Comparison of ENCODE assay signal across 15 cellular contexts in genomic region chr1:17765444-17766411, GRCh38. TPM values are rescaled to one million over a fixed set of nuclear protein-coding genes. Genes with fewer than 3 reads are reported as not detected.
DNase-seq lines count a peak whose midpoint lies in the region; ATAC-seq, FAIRE-seq and TF ChIP-seq lines count a peak whose summit lies in the region.
"Had no signal": no experiment of that assay in that cellular context is flagged by ENCODE, and none has a peak within 500 bp of the region (broad histone marks: within the 10 kb centered on the region; RNA-seq: fewer than 3 reads in every experiment).

No MANE protein-coding gene starts in this region.

- H4K20me1 ChIP-seq in K562 (replicated peaks; ENCODE audit: control insufficient read depth, insufficient read depth, low read length) (0 out of 2 replicates have a peak, but pooled peaks cover 7% of the 10 kb centered on the region), H9 (ENCODE audit: control insufficient read depth, insufficient read depth, insufficient read length) (no peaks in the 10 kb centered on the region)

- H3K9ac ChIP-seq in K562 (ENCODE audit: insufficient read depth in 1 of 2, low read depth in 2 of 2, low read length in 2 of 2) (no peak overlapping the region), mesenchymal stem cell (ENCODE audit: low read length) (peak overlapping the region; percentile 64), H9 (ENCODE audit: extremely low read depth, insufficient read length, low read length) (no peak overlapping the region)

- H3K27ac ChIP-seq in K562 (ENCODE audit: extremely low read depth, low read depth, low read length) (no peak overlapping the region), mesenchymal stem cell (ENCODE audit: low read length, poor library complexity, severe bottlenecking) (no peak overlapping the region), H9 (ENCODE audit: insufficient read length, low read depth, low read length) (no peak overlapping the region)

- H2BK5ac ChIP-seq in mesenchymal stem cell (ENCODE audit: low read depth, low read length, poor library complexity, severe bottlenecking) = no peak overlapping the region
- H2BK5ac ChIP-seq in H9 (ENCODE audit: insufficient read length, low read length) = no peak overlapping the region

- no peak overlapping the region for H4K91ac ChIP-seq in mesenchymal stem cell (ENCODE audit: low read length)
- H4K91ac ChIP-seq in H9 (ENCODE audit: insufficient read length, low read depth, low read length) = no peak overlapping the region

- no peak overlapping the region for H2BK12ac ChIP-seq in mesenchymal stem cell (ENCODE audit: low read length in 2 of 2)
- H2BK12ac ChIP-seq in H9 (ENCODE audit: insufficient read length, low read depth, low read length) = no peak overlapping the region

- in situ Hi-C loops in K562 (cut with MboI) = no loop called here

- H2BK15ac ChIP-seq in mesenchymal stem cell (ENCODE audit: low read depth, poor library complexity, severe bottlenecking) (no peak overlapping the region), H9 (ENCODE audit: low read depth, low read length) (no peak overlapping the region)

- H3K79me1 ChIP-seq in mesenchymal stem cell (replicated peaks; ENCODE audit: low read length, poor library complexity, severe bottlenecking) = no peaks in the 10 kb centered on the region
- no peaks in the 10 kb centered on the region for H3K79me1 ChIP-seq in H9 (ENCODE audit: insufficient read depth, low read depth, low read length, poor library complexity, severe bottlenecking)

- peak overlapping the region in 1 of 2 experiments; percentile 30 for H3K23ac ChIP-seq in mesenchymal stem cell (ENCODE audit: low read length in 2 of 2)
- H3K23ac ChIP-seq in H9 (ENCODE audit: insufficient read length, low read depth, low read length) = no peak overlapping the region

- H3K14ac ChIP-seq in mesenchymal stem cell (ENCODE audit: low read length in 2 of 2) (no peak overlapping the region), H9 (ENCODE audit: insufficient read depth, low read length) (no peak overlapping the region)

- no peaks in the 10 kb centered on the region for H3K9me1 ChIP-seq in K562 (ENCODE audit: control insufficient read depth, insufficient read depth, low read length)

- BruUV-seq in K562 (replicated peaks; lab: Mats Ljungman, UMichigan) = no TSS peak

- H3K4ac ChIP-seq in mesenchymal stem cell (ENCODE audit: low read depth in 1 of 2, low read length in 2 of 2) (peak overlapping the region in 1 of 2 experiments; percentile 61), H9 (ENCODE audit: low read depth, low read length) (no peak overlapping the region)

- intact Hi-C loops in K562 (cut with micrococcal nuclease) = no loop called here

- H3K79me2 ChIP-seq in K562 (ENCODE audit: control insufficient read depth, insufficient read depth, low read length) = no peaks in the 10 kb centered on the region
- no peaks in the 10 kb centered on the region for H3K79me2 ChIP-seq in H9 (ENCODE audit: insufficient read depth, low read length)

- H3K27me3 Mint-ChIP-seq in H9 (ENCODE audit: low read depth) = peaks cover 9% of the 10 kb centered on the region

- ATAC-seq in K562 = no peak
- no peak for ATAC-seq in GM18498 (IDR thresholded peaks at IDR 0.05; ENCODE audit: unreplicated experiment)
- ATAC-seq: activated T-helper 17 cell treated with anti-CD3 and anti-CD28 coated beads, Interleukin-2, amount 50 U/mL, for 72 hours; stimulated activated naive B cell treated with anti-CD40 and anti-IgM and Interleukin-4, amounts not matched to agents 10 μg/mL and 1 μg/mL and 100 μg/mL, for 72 hours had no signal

- no peaks in the 10 kb centered on the region for H3K23me2 ChIP-seq in H9 (ENCODE audit: insufficient read length, low read depth, low read length, poor library complexity, severe bottlenecking)

- no peak for TF ChIP-seq EP300 in K562 (IDR thresholded peaks at IDR 0.05; ENCODE audit: low read length)

- TF ChIP-seq CTCF in K562 (IDR thresholded peaks at IDR 0.05 in 2 of 3, conservative IDR thresholded peaks at IDR 0.05 in 1 of 3; ENCODE audit: insufficient read depth in 2 of 3, low read depth in 1 of 3, low read length in 3 of 3) = no peak
- TF ChIP-seq CTCF in H9 (conservative IDR thresholded peaks at IDR 0.05) = no peak

- H3K27ac Mint-ChIP-seq in H9 = no peak overlapping the region; a peak in 1 of 7 replicates
- H3K27ac Mint-ChIP-seq: activated T-helper 17 cell treated with anti-CD3 and anti-CD28 coated beads, Interleukin-2, amount 50 U/mL, for 72 hours; dendritic cell treated with granulocyte-macrophage colony-stimulating factor and Interleukin-4, amounts not matched to agents 40 ng/mL and 50 ng/mL, for 4 days; stimulated activated naive B cell treated with anti-CD40 and anti-IgM and Interleukin-4, amounts not matched to agents 10 μg/mL and 1 μg/mL and 100 μg/mL, for 72 hours had no signal

- H3K36me3 ChIP-seq in K562 (ENCODE audit: control insufficient read depth, insufficient read depth, low read length) (no peaks in the 10 kb centered on the region), mesenchymal stem cell (ENCODE audit: control insufficient read depth in 1 of 2, insufficient read depth in 2 of 2, low read depth in 1 of 2, low read length in 2 of 2) (no peaks in the 10 kb centered on the region)

- H3K4me2 ChIP-seq in K562 (ENCODE audit: insufficient read depth, low read length) (no peak overlapping the region), mesenchymal stem cell (ENCODE audit: low read length, poor library complexity, severe bottlenecking) (no peak overlapping the region), H9 (ENCODE audit: insufficient read depth, insufficient read length, low read length) (no peak overlapping the region)

- H2BK120ac ChIP-seq in mesenchymal stem cell (ENCODE audit: low read depth, low read length) = no peak overlapping the region
- H2BK120ac ChIP-seq in H9 (ENCODE audit: low read depth, low read length, poor library complexity, severe bottlenecking) = no peak overlapping the region

- no peak overlapping the region for H3T11ph ChIP-seq in H9 (ENCODE audit: low read length)

- H2AFZ ChIP-seq in K562 (ENCODE audit: low read depth, low read length) (no peak overlapping the region), mesenchymal stem cell (ENCODE audit: low read depth, low read length) (no peak overlapping the region), H9 (ENCODE audit: low read length) (no peak overlapping the region)

- H3K4me3 ChIP-seq in K562 = no peak overlapping the region
- no peak overlapping the region for H3K4me3 ChIP-seq in mesenchymal stem cell (ENCODE audit: insufficient read depth in 1 of 2, low read depth in 1 of 2, low read length in 2 of 2)

- no peak for TF ChIP-seq POLR2A in K562 (conservative IDR thresholded peaks at IDR 0.05)

- CTCF ChIA-PET in K562 (lab: Yijun Ruan, JAX; ENCODE audit: low intra/inter-chr PET ratio) = no interaction called here

- peaks cover 11 to 17% of the 10 kb centered on the region in 2 experiments for H3K4me1 Mint-ChIP-seq in H9
- H3K4me1 Mint-ChIP-seq: activated T-helper 17 cell treated with anti-CD3 and anti-CD28 coated beads, Interleukin-2, amount 50 U/mL, for 72 hours; stimulated activated naive B cell treated with anti-CD40 and anti-IgM and Interleukin-4, amounts not matched to agents 10 μg/mL and 1 μg/mL and 100 μg/mL, for 72 hours had no signal

- peak; percentile 94 for DNase-seq in AG08395 (ENCODE audit: low spot score)
- peak; percentile 98 for DNase-seq in HS-5 (ENCODE audit: low read depth)
- DNase-seq in K562 (ENCODE audit: extremely low read depth in 1 of 4, low spot score in 3 of 4) = no peak
- DNase-seq in mesenchymal stem cell = peak; percentile 90
- DNase-seq in H9 = no peak
- no peak for DNase-seq in activated CD4-positive, alpha-beta T cell treated with anti-CD3 and anti-CD28 coated beads for 4 hours
- DNase-seq in activated gamma-delta T cell treated with Interleukin-2 at 50 U/mL for 16 hours = no peak
- DNase-seq: hypothalamus; NCI-H2029; Right ventricle myocardium superior; stimulated activated CD4-positive, alpha-beta T cell treated with anti-CD3 and anti-CD28 coated beads, Interleukin-15, amount 100 ng/mL, for 24 hours; stimulated activated naive B cell treated with anti-CD40 and anti-IgM and Interleukin-4, amounts not matched to agents 10 μg/mL and 1 μg/mL and 100 μg/mL, for 72 hours had no signal

- no peaks in the 10 kb centered on the region for H3K9me3 ChIP-seq in K562 (replicated peaks; ENCODE audit: control insufficient read depth, insufficient read depth, low read depth, low read length)
- H3K9me3 ChIP-seq in mesenchymal stem cell (ENCODE audit: control insufficient read depth, low read length) = no peaks in the 10 kb centered on the region
- no peaks in the 10 kb centered on the region for H3K9me3 ChIP-seq in H9 (ENCODE audit: control insufficient read depth, low read depth, low read length)

- no peak for TF ChIP-seq RAD21 in K562 (CRISPR knock-in tag; conservative IDR thresholded peaks at IDR 0.05 in 1 of 2, IDR thresholded peaks at IDR 0.05 in 1 of 2)

- H3K4me3 Mint-ChIP-seq in H9 = no peak overlapping the region
- H3K4me3 Mint-ChIP-seq: activated T-helper 17 cell treated with anti-CD3 and anti-CD28 coated beads, Interleukin-2, amount 50 U/mL, for 72 hours; dendritic cell treated with granulocyte-macrophage colony-stimulating factor and Interleukin-4, amounts not matched to agents 40 ng/mL and 50 ng/mL, for 4 days; stimulated activated naive B cell treated with anti-CD40 and anti-IgM and Interleukin-4, amounts not matched to agents 10 μg/mL and 1 μg/mL and 100 μg/mL, for 72 hours had no signal

- H3K9me3 Mint-ChIP-seq in H9 = peaks cover 0 to 2% of the 10 kb centered on the region in 2 experiments; a peak in 3 of 5 replicates
- H3K9me3 Mint-ChIP-seq: dendritic cell treated with granulocyte-macrophage colony-stimulating factor and Interleukin-4, amounts not matched to agents 40 ng/mL and 50 ng/mL, for 4 days had no signal

- POLR2A ChIA-PET in K562 (lab: Yijun Ruan, JAX) = no interaction called here

- no peak overlapping the region for H4K8ac ChIP-seq in mesenchymal stem cell (ENCODE audit: low read length)
- H4K8ac ChIP-seq in H9 (replicated peaks; ENCODE audit: insufficient read length, low read depth, low read length) = no peak overlapping the region

- FAIRE-seq in K562 (lab: Jason Lieb, UNC) = no peak

- H4K5ac ChIP-seq in H9 (ENCODE audit: insufficient read length, low read depth, low read length) = no peak overlapping the region

- H3K27me3 ChIP-seq in K562 (ENCODE audit: control insufficient read depth in 2 of 2, insufficient read depth in 2 of 2, low read length in 2 of 2) (peaks cover 2 to 32% of the 10 kb centered on the region in 2 experiments; a peak in 4 of 5 replicates), mesenchymal stem cell (ENCODE audit: control insufficient read depth in 1 of 2, insufficient read depth in 1 of 2, low read length in 2 of 2) (no peaks in the 10 kb centered on the region), H9 (ENCODE audit: insufficient read depth, low read length) (no peaks in the 10 kb centered on the region)

- H3K4me1 ChIP-seq in K562 (replicated peaks in 1 of 2; ENCODE audit: control insufficient read depth in 2 of 2, insufficient read depth in 2 of 2, low read length in 2 of 2) (no peaks in the 10 kb centered on the region; a peak in 1 of 5 replicates), mesenchymal stem cell (ENCODE audit: control insufficient read depth, insufficient read depth, low read depth, low read length) (peaks cover 14% of the 10 kb centered on the region), H9 (ENCODE audit: insufficient read depth, low read length) (no peaks in the 10 kb centered on the region)

- no peak overlapping the region for H2AK5ac ChIP-seq in mesenchymal stem cell (ENCODE audit: low read length, severe bottlenecking)
- no peak overlapping the region for H2AK5ac ChIP-seq in H9 (ENCODE audit: insufficient read length, low read length)

- no peak overlapping the region for H3K56ac ChIP-seq in H9 (ENCODE audit: insufficient read length, low read depth, low read length)

- 1% methylated on average over 16 of the region's 16 CpGs for WGBS in K562 (ENCODE audit: insufficient coverage, low coverage, missing lambda C conversion rate)
- WGBS in mesenchymal stem cell = 52% methylated on average over 16 of the region's 16 CpGs
- WGBS in H9 (ENCODE audit: extremely low coverage, insufficient read length, low lambda C conversion rate) = no CpG with 5 or more reads among the region's 16 CpGs

- no peak overlapping the region for H2BK20ac ChIP-seq in H9 (ENCODE audit: low read depth, low read length, poor library complexity, severe bottlenecking)

- 0 out of 7 replicates have a peak, but pooled peaks cover 0 to 1% (median 0%) of the 10 kb centered on the region in 3 experiments for H3K36me3 Mint-ChIP-seq in H9 (ENCODE audit: insufficient read depth in 1 of 3, low read depth in 3 of 3)
- H3K36me3 Mint-ChIP-seq: stimulated activated naive B cell treated with anti-CD40 and anti-IgM and Interleukin-4, amounts not matched to agents 10 μg/mL and 1 μg/mL and 100 μg/mL, for 72 hours had no signal

- H3K18ac ChIP-seq in mesenchymal stem cell (ENCODE audit: low read depth in 1 of 2, low read length in 2 of 2) (no peak overlapping the region), H9 (ENCODE audit: insufficient read length, low read depth, low read length) (no peak overlapping the region)

RNA-seq across cellular contexts. Expression of gene ACTL8, which starts 10.6 kb away (rescaled TPM):
- not detected in 2 replicates for total RNA-seq in K562 (2011; cell fraction: chromatin; rRNA removed; ENCODE audit: low replicate concordance)
- not detected in 2 replicates for total RNA-seq in K562 (2011; cell fraction: nucleolus; rRNA removed)
- not detected in 2 replicates for total RNA-seq in K562 (2011; cell fraction: nucleoplasm; rRNA removed)
- 3.2 and 3.3 TPM in 2 replicates for total RNA-seq in K562 (2014; rRNA removed)
- total RNA-seq in K562 (2014; rRNA removed; fragmentation: Illumina TruSeq; extraction: Trizol) = 1.1 and 1.2 TPM in 2 replicates
- total RNA-seq in K562 (2015; rRNA removed; fragmentation: Illumina TruSeq; extraction: Trizol) = 1.0 and 2.0 TPM in 2 replicates
- 2.1 and 2.7 TPM in 2 replicates for total RNA-seq in K562 (2021)
- 0.57 and 0.88 TPM in 2 replicates for polyA plus RNA-seq in K562 (2011; rRNA removed)
- 0.83 and 1.3 TPM in 2 replicates for polyA plus RNA-seq in K562 (2011; cell fraction: cytosol; rRNA removed)
- polyA plus RNA-seq in K562 (2011; cell fraction: nucleus; rRNA removed) = 0.21 and 0.24 TPM in 2 replicates
- polyA plus RNA-seq in K562 (2012) = 0.91 and 1.8 TPM in 2 replicates
- 1.6 and 3.3 TPM in 2 replicates for polyA plus RNA-seq in K562 (2014; fragmentation: Illumina TruSeq; extraction: Trizol)
- under 1 TPM; 0.30 to 0.85 TPM for polyA plus RNA-seq in K562 (2014; fragmentation: Nextera tagmentation; extraction: Ambion mirVana)
- 2.5 and 3.0 TPM in 2 replicates for polyA plus RNA-seq in K562 (2014; rRNA removed)
- 0.27 and 0.46 TPM in 2 replicates for polyA minus RNA-seq in K562 (2011; rRNA and poly(A)+ RNA removed)
- 0.48 TPM in 1 of 2 replicates, not detected in the other for polyA minus RNA-seq in K562 (2011; cell fraction: cytosol; rRNA and poly(A)+ RNA removed)
- polyA minus RNA-seq in K562 (2011; cell fraction: nucleus; rRNA and poly(A)+ RNA removed) = 0.22 TPM in 1 of 2 replicates, not detected in the other
- not detected for polyA plus RNA-seq in mesenchymal stem cell (2013, experiment 1 of 2)
- polyA plus RNA-seq in mesenchymal stem cell (2013, experiment 2 of 2) = not detected
- total RNA-seq in H9 (2021) = 0.26 TPM in 1 of 2 replicates, not detected in the other
- total RNA-seq: Right ventricle myocardium superior had no signal

Comparison
In these comparisons a context has a peak if more than half of its experiments do, and no peak if none do; other contexts are left out.
1. DNase-seq: peak in AG08395 (single experiment), HS-5 (single experiment) and mesenchymal stem cell (single experiment); none in K562 (0 of 4), H9 (single experiment), activated CD4-positive, alpha-beta T cell treated with anti-CD3 and anti-CD28 coated beads for 4 hours (0 of 2) and activated gamma-delta T cell treated with Interleukin-2 at 50 U/mL for 16 hours (single experiment).